ENCODE assay signal across 20 cellular contexts in the genomic region with DNA sequence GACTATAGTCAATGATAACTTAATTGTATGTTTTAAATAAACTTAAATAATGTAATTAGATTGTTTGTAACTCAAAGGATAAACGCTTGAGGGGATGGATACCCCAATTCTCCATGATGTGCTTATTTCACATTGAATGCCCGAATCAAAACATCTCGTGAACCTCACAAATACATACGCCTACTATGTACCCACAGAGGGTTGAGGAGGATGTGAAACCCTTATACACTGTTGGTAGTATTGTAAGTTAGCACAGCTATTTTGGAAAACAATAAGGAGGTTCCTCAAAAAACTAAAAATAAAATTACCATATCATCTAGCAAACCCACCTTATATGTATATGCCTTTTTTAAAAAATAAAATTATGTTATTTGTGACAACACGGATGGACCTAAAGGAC.
"Had no signal": no experiment of that assay in that cellular context is flagged by ENCODE, and none has a peak within 500 bp of the region (broad histone marks: within the 10 kb centered on the region; RNA-seq: fewer than 3 reads in every experiment).

No MANE protein-coding gene starts in this region.

- H3K4me3 ChIP-seq: dorsolateral prefrontal cortex, heart right ventricle, mucosa of descending colon, ovary, right atrium auricular region, sigmoid colon, skin epidermis had no signal

- H3K9me3 ChIP-seq: heart right ventricle, mucosa of descending colon, ovary, right atrium auricular region, sigmoid colon had no signal

- H3K4me1 Mint-ChIP-seq: natural killer cell, neural crest cell had no signal

- H3K27ac ChIP-seq: dorsolateral prefrontal cortex, heart right ventricle, ovary, right atrium auricular region, sigmoid colon, skin epidermis had no signal

- DNase-seq: cortex of kidney; dorsolateral prefrontal cortex; effector memory CD4-positive, alpha-beta T cell; heart right ventricle; hypothalamus; islet precursor cell; mammary epithelial cell; mucosa of descending colon; natural killer cell; ovary; sigmoid colon; stimulated activated CD4-positive, alpha-beta T cell treated with anti-CD3 and anti-CD28 coated beads, Interleukin-2, amount 100 ng/mL, for 24 hours; stimulated activated CD4-positive, alpha-beta T cell treated with anti-CD3 and anti-CD28 coated beads, Interleukin-4, amount 100 ng/mL, for 4 hours; stimulated activated naive CD4-positive, alpha-beta T cell treated with Interleukin-2 at 50 U/mL for 16 hours; trophoblast cell had no signal

- H3K9me3 Mint-ChIP-seq: natural killer cell, neural crest cell had no signal

- ATAC-seq: esophagus mucosa, heart right ventricle, left lobe of liver, mucosa of descending colon, natural killer cell had no signal

- H3K4me3 Mint-ChIP-seq: natural killer cell, neural crest cell had no signal

- H3K27ac Mint-ChIP-seq: natural killer cell had no signal

- H3K27me3 ChIP-seq: dorsolateral prefrontal cortex, heart right ventricle, ovary, right atrium auricular region, sigmoid colon had no signal

- H3K4me1 ChIP-seq: right atrium auricular region, sigmoid colon had no signal

- H3K36me3 Mint-ChIP-seq: natural killer cell had no signal

- H3K36me3 ChIP-seq: heart right ventricle, ovary, right atrium auricular region, sigmoid colon had no signal
